ENCODE assay signal across 20 cellular contexts in genomic region chr3:153038367-153038766, GRCh38.
"Had no signal": no experiment of that assay in that cellular context is flagged by ENCODE, and none has a peak within 500 bp of the region (broad histone marks: within the 10 kb centered on the region; RNA-seq: fewer than 3 reads in every experiment).

No MANE protein-coding gene starts in this region.

- ATAC-seq: left lobe of liver; natural killer cell treated with Interleukin-12 subunit alpha and Interleukin-12 subunit beta and Interleukin-15 and Interleukin-18, amount 100 ng/mL, for 72 hours; T-helper 17 cell; upper lobe of right lung had no signal

- H3K4me1 ChIP-seq: prostate gland, thyroid gland, upper lobe of right lung had no signal

- H3K4me3 ChIP-seq: ovary, prostate gland, thyroid gland, upper lobe of right lung had no signal

- H3K4me3 Mint-ChIP-seq: activated CD4-positive, alpha-beta memory T cell treated with anti-CD3 and anti-CD28 coated beads for 36 hours; natural killer cell treated with Interleukin-12 subunit alpha and Interleukin-12 subunit beta and Interleukin-15 and Interleukin-18, amount 100 ng/mL, for 72 hours; T-helper 17 cell had no signal

- H3K27ac Mint-ChIP-seq: activated CD4-positive, alpha-beta memory T cell treated with anti-CD3 and anti-CD28 coated beads for 36 hours; activated naive CD4-positive, alpha-beta T cell treated with anti-CD3 and anti-CD28 coated beads, Interleukin-2, amount 50 U/mL, for 72 hours; natural killer cell treated with Interleukin-12 subunit alpha and Interleukin-12 subunit beta and Interleukin-15 and Interleukin-18, amount 100 ng/mL, for 72 hours; T-helper 17 cell had no signal

- H3K27ac ChIP-seq: ovary, prostate gland, thyroid gland, upper lobe of right lung had no signal

- H3K27me3 ChIP-seq: ovary, thyroid gland, upper lobe of right lung had no signal

- H3K36me3 ChIP-seq: ovary, prostate gland, thyroid gland, upper lobe of right lung had no signal

- DNase-seq: activated CD4-positive, alpha-beta memory T cell treated with anti-CD3 and anti-CD28 coated beads for 36 hours; activated CD4-positive, alpha-beta T cell treated with anti-CD3 and anti-CD28 coated beads for 4 hours; activated CD4-positive, CD25-positive, alpha-beta regulatory T cell; activated T-cell treated with anti-CD3 and anti-CD28 coated beads for 4 hours; central memory CD4-positive, alpha-beta T cell; effector memory CD4-positive, alpha-beta T cell; foreskin melanocyte; midbrain; ovary; stimulated activated CD4-positive, alpha-beta T cell treated with anti-CD3 and anti-CD28 coated beads, Interleukin-2, amount 100 ng/mL, for 48 hours; stimulated activated CD8-positive, alpha-beta memory T cell treated with anti-CD3 and anti-CD28 coated beads, Interleukin-4, amount 100 ng/mL, for 48 hours; stimulated activated naive CD4-positive, alpha-beta T cell treated with Interleukin-2 at 50 U/mL for 16 hours; substantia nigra; T-helper 17 cell; thyroid gland; upper lobe of right lung had no signal

- H3K9me3 ChIP-seq: ovary, prostate gland, thyroid gland, upper lobe of right lung had no signal

- H3K27me3 Mint-ChIP-seq: activated CD4-positive, alpha-beta memory T cell treated with anti-CD3 and anti-CD28 coated beads for 36 hours; T-helper 17 cell had no signal

- H3K36me3 Mint-ChIP-seq: activated CD4-positive, alpha-beta memory T cell treated with anti-CD3 and anti-CD28 coated beads for 36 hours; activated naive CD4-positive, alpha-beta T cell treated with anti-CD3 and anti-CD28 coated beads, Interleukin-2, amount 50 U/mL, for 72 hours; natural killer cell treated with Interleukin-12 subunit alpha and Interleukin-12 subunit beta and Interleukin-15 and Interleukin-18, amount 100 ng/mL, for 72 hours had no signal

- H3K9me3 Mint-ChIP-seq: activated CD4-positive, alpha-beta memory T cell treated with anti-CD3 and anti-CD28 coated beads for 36 hours; activated naive CD4-positive, alpha-beta T cell treated with anti-CD3 and anti-CD28 coated beads, Interleukin-2, amount 50 U/mL, for 72 hours; natural killer cell treated with Interleukin-12 subunit alpha and Interleukin-12 subunit beta and Interleukin-15 and Interleukin-18, amount 100 ng/mL, for 72 hours had no signal
